Comparison of ENCODE assay signal across 17 cellular contexts in genomic region chrX:17442898-17443297, GRCh38.
DNase-seq lines count a peak whose midpoint lies in the region; ATAC-seq and TF ChIP-seq lines count a peak whose summit lies in the region.
"Had no signal": no experiment of that assay in that cellular context is flagged by ENCODE, and none has a peak within 500 bp of the region (broad histone marks: within the 10 kb centered on the region; RNA-seq: fewer than 3 reads in every experiment).

No MANE protein-coding gene starts in this region.

- no peaks in the 10 kb centered on the region for H3K36me3 ChIP-seq in mammary epithelial cell (ENCODE audit: insufficient read depth, low read length)

- H3K79me2 ChIP-seq in mammary epithelial cell (ENCODE audit: insufficient read depth, low read length) = peaks cover 48% of the 10 kb centered on the region

- H4K20me1 ChIP-seq in mammary epithelial cell (ENCODE audit: insufficient read depth, low read length) = no peaks in the 10 kb centered on the region

- ATAC-seq in GM18907 (IDR thresholded peaks at IDR 0.05; ENCODE audit: unreplicated experiment) (no peak), HG03196 (IDR thresholded peaks at IDR 0.05; ENCODE audit: unreplicated experiment) (no peak), HG02642 (IDR thresholded peaks at IDR 0.05; ENCODE audit: poor library complexity, unreplicated experiment) (no peak)
- ATAC-seq: Panc1 had no signal

- TF ChIP-seq CTCF in mammary epithelial cell (conservative IDR thresholded peaks at IDR 0.05 in 1 of 2, IDR thresholded peaks at IDR 0.05 in 1 of 2; ENCODE audit: extremely low read depth in 1 of 2, insufficient read depth in 1 of 2, low read depth in 1 of 2, low read length in 2 of 2) = no peak
- TF ChIP-seq CTCF in MCF 10A (IDR thresholded peaks at IDR 0.05; ENCODE audit: unreplicated experiment) = no peak

- H3K4me1 ChIP-seq in mammary epithelial cell (ENCODE audit: insufficient read depth, low read length) = peaks cover 20% of the 10 kb centered on the region

- H3K4me3 Mint-ChIP-seq in MCF 10A (ENCODE audit: unreplicated experiment) = no peak overlapping the region

- no peak overlapping the region for H2AFZ ChIP-seq in mammary epithelial cell (ENCODE audit: low read depth, low read length)

- no peak overlapping the region for H3K4me3 ChIP-seq in mammary epithelial cell (replicated peaks in 1 of 3; ENCODE audit: insufficient read depth in 1 of 3, low read depth in 2 of 3, low read length in 3 of 3)

- no peak overlapping the region for H3K4me2 ChIP-seq in mammary epithelial cell (ENCODE audit: insufficient read depth, low read depth, low read length)

- no peak overlapping the region for H3K27ac Mint-ChIP-seq in MCF 10A (ENCODE audit: low read depth, unreplicated experiment)

- WGBS in mammary epithelial cell (ENCODE audit: low coverage, missing lambda C conversion rate) = 97% methylated on average over 3 of the region's 3 CpGs

- dilution Hi-C loops in mammary epithelial cell (cut with HindIII; ENCODE audit: low sequenced_read_pairs) = no loop called here

- no peak overlapping the region for H3K9ac ChIP-seq in mammary epithelial cell (ENCODE audit: insufficient read depth, low read length)

- in situ Hi-C loops in mammary epithelial cell (cut with MboI; ENCODE audit: low sequenced_read_pairs in 2 of 2) = no loop called here

- CTCF ChIA-PET in mammary epithelial cell (lab: Charles Lee; ENCODE audit: low non-redundant PET) = no interaction called here
- CTCF ChIA-PET in MCF 10A (lab: Yijun Ruan, JAX) = no interaction called here

- H3K9me3 ChIP-seq in mammary epithelial cell (replicated peaks; ENCODE audit: insufficient read depth, low read length) = no peaks in the 10 kb centered on the region

- peaks cover 21% of the 10 kb centered on the region for H3K27me3 Mint-ChIP-seq in MCF 10A (ENCODE audit: insufficient read depth, unreplicated experiment)

- POLR2A ChIA-PET in MCF 10A (lab: Yijun Ruan, JAX) = no interaction called here

- no peak overlapping the region for H3K27ac ChIP-seq in mammary epithelial cell (ENCODE audit: insufficient read depth, low read depth, low read length)

- DNase-seq in mammary epithelial cell (peak; percentile 29), MCF 10A (ENCODE audit: unreplicated experiment) (no peak), RPMI7951 (ENCODE audit: low read depth) (peak; percentile 34), glomerular visceral epithelial cell (ENCODE audit: extremely low spot score) (peak; percentile 3)
- no peak for DNase-seq in central memory CD4-positive, alpha-beta T cell
- DNase-seq: 8988T, C1 segment of cervical spinal cord, DMS 273 treated with DMSO at 0.1 percent for 48 hours, H7, NCI-H1092 treated with DMSO at 0.1 percent for 48 hours, NCI-H187, NCI-H774, SIG-M5 had no signal

- intact Hi-C loops in mammary epithelial cell (cut with micrococcal nuclease) (no loop called here), MCF 10A (cut with micrococcal nuclease) (no loop called here)

- BruUV-seq in mammary epithelial cell (replicated peaks; lab: Mats Ljungman, UMichigan) = no TSS peak
- no TSS peak for BruUV-seq in MCF 10A (replicated peaks; lab: Mats Ljungman, UMichigan)

- no peaks in the 10 kb centered on the region for H3K27me3 ChIP-seq in mammary epithelial cell (ENCODE audit: insufficient read depth, low read length)

- H3K36me3 Mint-ChIP-seq in MCF 10A (ENCODE audit: insufficient read depth, unreplicated experiment) = no peaks in the 10 kb centered on the region

- no peaks in the 10 kb centered on the region for H3K4me1 Mint-ChIP-seq in MCF 10A (ENCODE audit: insufficient read depth, unreplicated experiment)

- no peaks in the 10 kb centered on the region for H3K9me3 Mint-ChIP-seq in MCF 10A (ENCODE audit: unreplicated experiment)

Comparison
In these comparisons a context has a peak if more than half of its experiments do, and no peak if none do; other contexts are left out.
1. DNase-seq: peak in mammary epithelial cell (single experiment), RPMI7951 (single experiment) and glomerular visceral epithelial cell (single experiment); none in MCF 10A (single experiment) and central memory CD4-positive, alpha-beta T cell (single experiment).